ENCODE assay signal across 8 cellular contexts in the genomic region with DNA sequence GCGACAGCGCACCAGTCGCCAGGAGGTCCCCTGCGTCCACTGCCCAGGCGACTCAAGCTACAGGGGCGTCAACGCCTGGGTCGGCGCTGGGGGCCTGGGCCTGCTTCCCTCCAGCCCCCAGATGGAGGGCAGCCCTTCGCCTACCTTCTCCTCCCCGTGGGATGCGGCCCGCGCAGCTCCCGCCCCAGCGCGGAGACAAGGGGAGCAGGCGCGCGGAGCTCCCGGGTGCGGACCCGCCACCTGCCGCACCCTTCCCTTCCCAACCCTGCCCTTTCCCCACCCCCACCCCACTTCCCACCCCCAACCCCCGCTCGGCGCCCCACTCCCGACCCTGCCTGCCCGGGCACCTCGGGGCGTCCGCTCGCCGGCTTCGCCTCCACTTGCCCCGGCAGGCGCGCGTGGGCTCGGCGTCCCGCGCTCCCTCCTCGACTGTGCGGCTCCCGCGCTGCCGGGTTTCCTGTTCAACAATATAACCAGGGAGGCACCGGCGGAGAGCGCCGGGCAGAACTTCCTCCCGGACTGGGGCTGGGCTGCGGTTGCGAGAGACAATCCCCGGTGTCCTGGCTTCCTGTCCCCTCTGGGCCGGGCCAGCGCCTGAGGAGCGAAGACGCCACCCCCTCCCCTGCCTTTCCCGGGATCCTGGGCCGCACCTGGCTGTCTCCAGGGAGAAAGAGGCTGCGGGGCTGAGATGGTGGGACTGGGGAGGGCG. TPM values are rescaled to one million over a fixed set of nuclear protein-coding genes. Genes with fewer than 3 reads are reported as not detected.
DNase-seq lines count a peak whose midpoint lies in the region; ATAC-seq and TF ChIP-seq lines count a peak whose summit lies in the region.

ARHGAP27 (minus strand) TSS at position 466 of the 709 bp plus-strand sequence. CDS start 2,591 bp downstream, outside the sequence.

- peaks cover 5% of the 10 kb centered on the region; the same call in 1 of the 2 replicates for H3K36me3 Mint-ChIP-seq in HFFc6 (ENCODE audit: low read depth)

- H3K4me3 Mint-ChIP-seq in HFFc6, result peak within 1 kb of the TSS; percentile 84

- no peak for TF ChIP-seq POLR2A in gastroesophageal sphincter (IDR thresholded peaks at IDR 0.05)

- no peaks in the 10 kb centered on the region; the same call in 1 of the 2 replicates for H3K9me3 Mint-ChIP-seq in HFFc6

- H3K9me3 ChIP-seq in WERI-Rb-1 (ENCODE audit: severe bottlenecking) (no peaks in the 10 kb centered on the region), gastroesophageal sphincter (no peaks in the 10 kb centered on the region), neutrophil (no peaks in the 10 kb centered on the region)

- DNase-seq in AG20443 (ENCODE audit: low spot score) (peak; percentile 48), HFFc6 (no peak), WERI-Rb-1 (no peak), occipital lobe (lab: John Stamatoyannopoulos, UW) (no peak)
- no peak for DNase-seq in activated CD4-positive, alpha-beta T cell treated with anti-CD3 and anti-CD28 coated beads, Interleukin-2, amount 50 U/mL, for 4 hours

- H3K36me3 ChIP-seq in WERI-Rb-1 (peaks cover 8% of the 10 kb centered on the region; the same call in 1 of the 2 replicates), gastroesophageal sphincter (peaks cover 0 to 41% of the 10 kb centered on the region in 2 donors), neutrophil (peaks cover 52% of the 10 kb centered on the region)

- ATAC-seq in gastroesophageal sphincter (no peak), GM21786 (IDR thresholded peaks at IDR 0.05; ENCODE audit: unreplicated experiment) (no peak)

- no peak for TF ChIP-seq EP300 in gastroesophageal sphincter (IDR thresholded peaks at IDR 0.05)

- peak within 1 kb of the TSS; percentile 64 for H3K4me3 ChIP-seq in WERI-Rb-1 (ENCODE audit: low read depth, low read length)
- H3K4me3 ChIP-seq in gastroesophageal sphincter, result peak within 1 kb of the TSS; percentile 13 to 53
- peak within 1 kb of the TSS; percentile 94 to 96 for H3K4me3 ChIP-seq in neutrophil (ENCODE audit: low read depth in 1 of 2, low read length in 1 of 2)

- TF ChIP-seq CTCF in HFFc6 (IDR thresholded peaks at IDR 0.05), result no peak
- no peak for TF ChIP-seq CTCF in WERI-Rb-1 (IDR thresholded peaks at IDR 0.05; ENCODE audit: low read depth, low read length)
- TF ChIP-seq CTCF in gastroesophageal sphincter (IDR thresholded peaks at IDR 0.05), result no peak
- no peak for TF ChIP-seq CTCF in neutrophil (IDR thresholded peaks at IDR 0.05)

- H3K4me1 ChIP-seq in gastroesophageal sphincter, result peaks cover 0 to 60% (median 43%) of the 10 kb centered on the region in 3 donors
- H3K4me1 ChIP-seq in neutrophil (ENCODE audit: control insufficient read depth in 1 of 2, insufficient read depth in 1 of 2, low read depth in 1 of 2, low read length in 1 of 2), result peaks cover 44 to 53% of the 10 kb centered on the region in 2 experiments

- H3K27me3 ChIP-seq in WERI-Rb-1 (ENCODE audit: insufficient read depth, low read depth, severe bottlenecking) (peaks cover 37% of the 10 kb centered on the region), gastroesophageal sphincter (peaks cover 64% of the 10 kb centered on the region), neutrophil (no peaks in the 10 kb centered on the region)

- WGBS in gastroesophageal sphincter (ENCODE audit: low coverage in 1 of 2), 2 donors, result 19% methylated on average over 5 of the region's 64 CpGs; no CpG with 5 or more reads in 1 of the 2 donors

- no peak within 1 kb of the TSS for H3K27ac Mint-ChIP-seq in HFFc6

- peaks cover 28% of the 10 kb centered on the region for H3K27me3 Mint-ChIP-seq in HFFc6 (ENCODE audit: insufficient read depth)

- H3K4me1 Mint-ChIP-seq in HFFc6 (ENCODE audit: low read depth), result peaks cover 11% of the 10 kb centered on the region

- H3K27ac ChIP-seq in WERI-Rb-1 (no peak within 1 kb of the TSS), gastroesophageal sphincter (peak within 1 kb of the TSS in 3 of 4 donors; percentile 60 to 78 (median 60)), neutrophil (peak within 1 kb of the TSS; percentile 88)

RNA-seq across cellular contexts. Expression of gene ARHGAP27, which starts in this region (rescaled TPM):
- 1 to 10 TPM; 1.8 to 3.8 (median 2.7) TPM for total RNA-seq in HFFc6 (2021; fragmentation: NEBNext Ultra II Directional; extraction: Animal tissue kit (Norgen Biotek cat#: 25700))
- total RNA-seq in gastroesophageal sphincter, result 10 to 100 TPM; 11.6 to 18.1 (median 12.8) TPM
- total RNA-seq in occipital lobe, result 2.0 TPM

Comparison
In these comparisons a context has a peak if more than half of its experiments do, and no peak if none do; other contexts are left out.
1. H3K4me3 ChIP-seq: peak in every context shown above with its lines; median percentile 95 in neutrophil; 64 in WERI-Rb-1; 33 in gastroesophageal sphincter.